19 cellular contexts compared by ENCODE assay signal in the genomic region with DNA sequence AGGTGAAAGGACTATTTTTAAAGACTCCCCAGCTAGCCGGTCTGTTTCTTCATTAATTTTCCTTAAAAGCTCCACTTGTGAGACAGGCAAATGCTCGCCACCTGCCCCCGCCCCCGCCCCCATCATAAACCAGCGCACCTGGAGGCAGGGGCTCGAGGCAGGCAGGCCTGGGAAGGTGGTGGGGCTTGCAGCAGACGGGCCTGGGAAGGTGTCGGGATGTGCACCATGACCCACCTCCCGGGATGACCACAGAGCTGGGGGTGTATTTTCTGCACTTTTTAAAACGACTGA.
DNase-seq lines count a peak whose midpoint lies in the region; ATAC-seq, FAIRE-seq and TF ChIP-seq lines count a peak whose summit lies in the region.
"Had no signal": no experiment of that assay in that cellular context is flagged by ENCODE, and none has a peak within 500 bp of the region (broad histone marks: within the 10 kb centered on the region; RNA-seq: fewer than 3 reads in every experiment).

No MANE protein-coding gene starts in this region.

- no peaks in the 10 kb centered on the region for H3K36me3 Mint-ChIP-seq in astrocyte (ENCODE audit: low read depth, unreplicated experiment)

- TF ChIP-seq POLR2A in spleen (IDR thresholded peaks at IDR 0.05), result no peak

- peaks cover 21% of the 10 kb centered on the region for H3K27me3 Mint-ChIP-seq in astrocyte (ENCODE audit: low read depth, unreplicated experiment)

- H4K20me1 ChIP-seq in astrocyte (ENCODE audit: insufficient read depth, low read length), result no peaks in the 10 kb centered on the region

- H3K9me3 ChIP-seq in right cardiac atrium (ENCODE audit: control insufficient read depth, low read length), result no peaks in the 10 kb centered on the region
- H3K9me3 ChIP-seq in astrocyte (ENCODE audit: insufficient read depth, low read depth, low read length), result no peaks in the 10 kb centered on the region
- no peaks in the 10 kb centered on the region for H3K9me3 ChIP-seq in spleen
- H3K9me3 ChIP-seq: BE2C, Caco-2 had no signal

- H3K27ac Mint-ChIP-seq in astrocyte (ENCODE audit: unreplicated experiment), result peak overlapping the region; percentile 47
- H3K27ac Mint-ChIP-seq: CD4-positive, alpha-beta T cell; HFFc6 had no signal

- H3K27ac ChIP-seq in right cardiac atrium (ENCODE audit: low read length) (no peak overlapping the region), astrocyte (ENCODE audit: low read depth, low read length) (no peak overlapping the region), spleen (no peak overlapping the region)
- H3K27ac ChIP-seq: PC-9, RWPE1 had no signal

- H3K36me3 ChIP-seq in astrocyte (ENCODE audit: insufficient read depth, low read length) (no peaks in the 10 kb centered on the region), spleen (no peaks in the 10 kb centered on the region)
- H3K36me3 ChIP-seq: BE2C had no signal

- H3K79me2 ChIP-seq in astrocyte (ENCODE audit: insufficient read depth, low read length), result no peaks in the 10 kb centered on the region

- H3K4me1 Mint-ChIP-seq in astrocyte (ENCODE audit: low read depth, unreplicated experiment), result peaks cover 3% of the 10 kb centered on the region

- H3K4me3 Mint-ChIP-seq in astrocyte (ENCODE audit: unreplicated experiment), result no peak overlapping the region
- H3K4me3 Mint-ChIP-seq: CD4-positive, alpha-beta T cell; HFFc6 had no signal

- no peak for ATAC-seq in right cardiac atrium

- peak; percentile 49 for DNase-seq in cardiac septum (ENCODE audit: low spot score)
- no peak for DNase-seq in right cardiac atrium
- DNase-seq in astrocyte (ENCODE audit: low read depth), result no peak
- peak; percentile 43 for DNase-seq in mesenteric fat pad (ENCODE audit: low spot score)
- DNase-seq in spleen, result peak; percentile 39
- DNase-seq in T1000 (lab: John Stamatoyannopoulos, UW), result no peak
- no peak for DNase-seq in iPS-NIHi11 (ENCODE audit: low spot score)
- DNase-seq: Caco-2; CD4-positive, alpha-beta T cell; GF-D8; H7; KG1; MV-4-11; NCI-H2107; NCI-H510A treated with DMSO at 0.1 percent for 48 hours had no signal

- H3K4me1 ChIP-seq in right cardiac atrium (ENCODE audit: control insufficient read depth, insufficient read depth, low read length) (no peaks in the 10 kb centered on the region), astrocyte (ENCODE audit: insufficient read depth, low read length) (peaks cover 7% of the 10 kb centered on the region), spleen (no peaks in the 10 kb centered on the region)
- H3K4me1 ChIP-seq: BE2C, Caco-2 had no signal

- intact Hi-C loops in cardiac septum (cut with DNase I), result no loop called here
- intact Hi-C loops in right cardiac atrium (cut with DNase I), result no loop called here
- intact Hi-C loops in spleen (cut with DNase I; ENCODE audit: low total_unique reads), result no loop called here

- H3K9me3 Mint-ChIP-seq in astrocyte (ENCODE audit: unreplicated experiment), result peaks cover 4% of the 10 kb centered on the region
- H3K9me3 Mint-ChIP-seq: CD4-positive, alpha-beta T cell had no signal

- no peak overlapping the region for H2AFZ ChIP-seq in astrocyte (ENCODE audit: low read depth, low read length)
- H2AFZ ChIP-seq: PC-9 had no signal

- FAIRE-seq in astrocyte (lab: Jason Lieb, UNC), result no peak

- H3K9ac ChIP-seq in astrocyte (ENCODE audit: low read length), result peak overlapping the region; percentile 26

- 82% methylated on average over 10 of the region's 10 CpGs for WGBS in right cardiac atrium
- 68 to 81% (median 77%) methylated on average over 10 of the region's 10 CpGs for WGBS in spleen, 5 donors

- TF ChIP-seq CTCF in astrocyte (IDR thresholded peaks at IDR 0.05; ENCODE audit: insufficient read depth, low read depth, low read length) (no peak), spleen (IDR thresholded peaks at IDR 0.05 in 8 of 11, conservative IDR thresholded peaks at IDR 0.05 in 3 of 11) (no peak)

- no peak overlapping the region for H3K4me3 ChIP-seq in right cardiac atrium (ENCODE audit: low read length)
- H3K4me3 ChIP-seq in astrocyte (ENCODE audit: insufficient read depth, low read depth, low read length), result no peak overlapping the region
- H3K4me3 ChIP-seq in spleen, result no peak overlapping the region
- H3K4me3 ChIP-seq: PC-9 had no signal

- no peak overlapping the region for H3K4me2 ChIP-seq in astrocyte (ENCODE audit: low read length)
- H3K4me2 ChIP-seq: PC-9 had no signal

- H3K27me3 ChIP-seq in right cardiac atrium (ENCODE audit: control insufficient read depth, insufficient read depth) (no peaks in the 10 kb centered on the region), astrocyte (ENCODE audit: insufficient read depth, low read length) (peaks cover 28% of the 10 kb centered on the region), spleen (replicated peaks in 1 of 7) (peaks cover 0 to 52% (median 0%) of the 10 kb centered on the region in 7 donors)

Comparison
In these comparisons a context has a peak if more than half of its experiments do, and no peak if none do; other contexts are left out.
1. DNase-seq: peak in cardiac septum (single experiment), mesenteric fat pad (single experiment) and spleen (single experiment); none in right cardiac atrium (0 of 3), astrocyte (single experiment), T1000 (single experiment) and iPS-NIHi11 (single experiment).